In the genomic region with DNA sequence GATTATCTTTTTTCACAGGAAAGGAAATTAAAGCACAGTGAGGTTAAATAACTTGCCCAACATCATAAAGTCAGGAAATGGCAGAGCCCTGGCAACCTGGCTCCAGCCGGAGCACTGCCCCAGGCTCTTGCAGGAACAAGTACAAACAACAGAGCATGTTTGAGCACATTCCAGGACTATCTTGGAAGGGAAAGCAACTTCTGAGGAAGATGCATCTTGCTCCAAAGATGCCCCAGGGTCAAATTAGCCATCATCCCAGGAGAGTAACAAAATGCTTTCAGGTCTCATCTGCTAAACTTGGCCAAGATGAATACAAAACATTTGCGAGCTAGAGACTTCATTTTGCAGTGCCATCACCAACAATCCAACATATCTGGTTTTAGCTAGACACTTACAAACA, we compare ENCODE assay signal across 14 cellular contexts.
DNase-seq lines count a peak whose midpoint lies in the region; TF ChIP-seq lines count a peak whose summit lies in the region.
"Had no signal": no experiment of that assay in that cellular context is flagged by ENCODE, and none has a peak within 500 bp of the region (broad histone marks: within the 10 kb centered on the region; RNA-seq: fewer than 3 reads in every experiment).

No MANE protein-coding gene starts in this region.

- no peak for TF ChIP-seq CTCF in epithelial cell of esophagus (IDR thresholded peaks at IDR 0.05; ENCODE audit: insufficient read depth, low read depth, low read length, missing control alignments)

- no peak overlapping the region for H3K4me3 ChIP-seq in epithelial cell of esophagus (ENCODE audit: low read length)

- DNase-seq in ELF-1 (ENCODE audit: low read depth, low spot score) (peak; percentile 84), T1000 (lab: John Stamatoyannopoulos, UW) (peak; percentile 77), epithelial cell of esophagus (ENCODE audit: low read depth) (peak; percentile 93), pons (ENCODE audit: low spot score) (peak; percentile 12), activated T-cell treated with anti-CD3 and anti-CD28 coated beads for 4 hours (no peak), NCI-H128 (lab: John Stamatoyannopoulos, UW; ENCODE audit: unreplicated experiment) (no peak), GM19240 (ENCODE audit: insufficient read length, low spot score) (no peak), DMS79 (lab: John Stamatoyannopoulos, UW) (no peak)
- DNase-seq: AML-193; Calu3; CD4-positive, CD25-positive, alpha-beta regulatory T cell; NCI-H1092; NCI-H1694 treated with DMSO at 0.1 percent for 48 hours; SHP77 treated with DMSO at 0.1 percent for 48 hours had no signal

Comparison
In these comparisons a context has a peak if more than half of its experiments do, and no peak if none do; other contexts are left out.
1. DNase-seq: peak in ELF-1 (single experiment), T1000 (single experiment), epithelial cell of esophagus (single experiment) and pons (single experiment); none in activated T-cell treated with anti-CD3 and anti-CD28 coated beads for 4 hours (single experiment), NCI-H128 (single experiment), GM19240 (single experiment) and DMS79 (single experiment).